In genomic region chrX:1169198-1169597, GRCh38 we compare ENCODE assay signal across 26 cellular contexts. TPM values are rescaled to one million over a fixed set of nuclear protein-coding genes. Genes with fewer than 3 reads are reported as not detected.
DNase-seq lines count a peak whose midpoint lies in the region; FAIRE-seq and TF ChIP-seq lines count a peak whose summit lies in the region.
"Had no signal": no experiment of that assay in that cellular context is flagged by ENCODE, and none has a peak within 500 bp of the region (broad histone marks: within the 10 kb centered on the region; RNA-seq: fewer than 3 reads in every experiment).

No MANE protein-coding gene starts in this region.

- H3K9me2 ChIP-seq in GM23248 (ENCODE audit: insufficient read depth) (no peaks in the 10 kb centered on the region), Karpas-422 (replicated peaks; ENCODE audit: insufficient read depth, low read length) (no peaks in the 10 kb centered on the region)

- TF ChIP-seq POLR2A in H1 (IDR thresholded peaks at IDR 0.05; ENCODE audit: control extremely low read depth in 1 of 2, low read depth in 2 of 2, low read length in 2 of 2) = no peak

- H3K14ac ChIP-seq in H1 (ENCODE audit: insufficient read length) = no peak overlapping the region

- H2BK20ac ChIP-seq in H1 (ENCODE audit: low read length) = 0 out of 2 replicates have a peak overlapping the region, but pooled peaks have one; percentile 61

- no peak overlapping the region for H2BK120ac ChIP-seq in H1 (replicated peaks; ENCODE audit: low read depth, low read length)

- POLR2A ChIA-PET in H1 (lab: Charles Lee; ENCODE audit: partially characterized antibody) = no interaction called here

- no peaks in the 10 kb centered on the region for H3K36me3 Mint-ChIP-seq in activated CD4-positive, alpha-beta T cell treated with anti-CD3 and anti-CD28 coated beads, Interleukin-2, amount 10 ng/mL, durations not matched to agents 24 days and 14 days (ENCODE audit: low read depth)
- H3K36me3 Mint-ChIP-seq: CD14-positive monocyte; CD8-positive, alpha-beta memory T cell had no signal

- H3K23ac ChIP-seq in H1 (ENCODE audit: insufficient read length) = no peak overlapping the region

- H3K79me1 ChIP-seq in H1 (ENCODE audit: low read depth, low read length) = no peaks in the 10 kb centered on the region

- TF ChIP-seq RAD21 in H1 (IDR thresholded peaks at IDR 0.05 in 1 of 2, conservative IDR thresholded peaks at IDR 0.05 in 1 of 2; ENCODE audit: low read depth in 2 of 2, low read length in 2 of 2) = no peak

- peak; percentile 12 for DNase-seq in activated CD4-positive, alpha-beta T cell treated with anti-CD3 and anti-CD28 coated beads, Interleukin-2, amount 10 ng/mL, durations not matched to agents 24 days and 14 days
- DNase-seq in activated CD4-positive, alpha-beta T cell treated with anti-CD3 and anti-CD28 coated beads, Interleukin-2, amount 50 U/mL, for 4 hours = no peak
- DNase-seq in GM23248 (peak; percentile 10), Karpas-422 (peak; percentile 39), H1 (ENCODE audit: low read depth in 1 of 2, low spot score in 2 of 2) (no peak), dedifferentiated amniotic fluid mesenchymal stem cell (ENCODE audit: extremely low spot score) (no peak), H4 (ENCODE audit: low spot score) (no peak), Ammon's horn (ENCODE audit: low spot score) (no peak)
- DNase-seq: BE2C; CD4-positive, alpha-beta T cell; CD8-positive, alpha-beta memory T cell; DMS 273 treated with DMSO at 0.1 percent for 48 hours; DMS53; DMS79 treated with DMSO at 0.1 percent for 48 hours; GF-D8; HCEC 1CT had no signal

- H2AFZ ChIP-seq in GM23248 (no peak overlapping the region), Karpas-422 (ENCODE audit: low read length) (no peak overlapping the region), H1 (ENCODE audit: low read length) (no peak overlapping the region)

- H3K56ac ChIP-seq in H1 (replicated peaks; ENCODE audit: insufficient read length, low read depth, low read length) = no peak overlapping the region

- peaks cover 15% of the 10 kb centered on the region for H3K4me1 Mint-ChIP-seq in activated CD4-positive, alpha-beta T cell treated with anti-CD3 and anti-CD28 coated beads, Interleukin-2, amount 10 ng/mL, durations not matched to agents 24 days and 14 days

- H3K36me3 ChIP-seq in GM23248 (ENCODE audit: low read depth) = no peaks in the 10 kb centered on the region
- no peaks in the 10 kb centered on the region for H3K36me3 ChIP-seq in Karpas-422 (ENCODE audit: insufficient read depth, low read length)
- no peaks in the 10 kb centered on the region for H3K36me3 ChIP-seq in H1 (ENCODE audit: control insufficient read depth in 2 of 4, insufficient read depth in 4 of 4, low read length in 3 of 4)
- H3K36me3 ChIP-seq: BE2C; BLaER1 treated with 17β-estradiol and CSF1 and Interleukin-3, amounts not matched to agents 10 nM and 100 nM had no signal

- no peak overlapping the region for H3K4me3 Mint-ChIP-seq in activated CD4-positive, alpha-beta T cell treated with anti-CD3 and anti-CD28 coated beads, Interleukin-2, amount 10 ng/mL, durations not matched to agents 24 days and 14 days
- H3K4me3 Mint-ChIP-seq: CD14-positive monocyte; CD4-positive, alpha-beta T cell; CD8-positive, alpha-beta memory T cell had no signal

- WGBS in GM23248 (ENCODE audit: low coverage in 1 of 2, low lambda C conversion rate in 2 of 2, missing lambda C conversion rate in 2 of 2), 2 experiments = 41 to 45% methylated on average over 5 to 7 of the region's 7 CpGs
- 71 to 100% methylated on average over 1 to 3 of the region's 7 CpGs for WGBS in H1 (ENCODE audit: extremely low coverage in 1 of 2, insufficient coverage in 1 of 2, insufficient read length in 1 of 2, insufficient replicate concordance in 2 of 2, low coverage in 1 of 2, low lambda C conversion rate in 2 of 2, missing lambda C conversion rate in 1 of 2), 2 experiments

- peak overlapping the region; percentile 84; the same call in 1 of the 2 replicates for H2BK12ac ChIP-seq in H1 (ENCODE audit: low read depth, low read length)

- no peak overlapping the region for H3K4ac ChIP-seq in H1 (replicated peaks; ENCODE audit: insufficient read length, low read depth, low read length)

- peaks cover 1% of the 10 kb centered on the region; the same call in 1 of the 2 replicates for H3K23me2 ChIP-seq in H1 (ENCODE audit: low read depth, low read length)

- no peaks in the 10 kb centered on the region for H3K9me3 ChIP-seq in GM23248 (ENCODE audit: low read depth)
- no peaks in the 10 kb centered on the region for H3K9me3 ChIP-seq in Karpas-422 (ENCODE audit: low read length)
- peaks cover 0 to 3% of the 10 kb centered on the region in 2 experiments; a peak in 1 of 4 replicates for H3K9me3 ChIP-seq in H1 (ENCODE audit: insufficient read depth in 2 of 2, low read depth in 1 of 2, low read length in 1 of 2)
- H3K9me3 ChIP-seq: BE2C; BLaER1 treated with 17β-estradiol and CSF1 and Interleukin-3, amounts not matched to agents 10 nM and 100 nM had no signal

- no peaks in the 10 kb centered on the region for H3F3A ChIP-seq in GM23248 (ENCODE audit: insufficient read depth)

- no peak overlapping the region for H3K27ac Mint-ChIP-seq in activated CD4-positive, alpha-beta T cell treated with anti-CD3 and anti-CD28 coated beads, Interleukin-2, amount 10 ng/mL, durations not matched to agents 24 days and 14 days
- H3K27ac Mint-ChIP-seq: CD14-positive monocyte; CD4-positive, alpha-beta T cell; CD8-positive, alpha-beta memory T cell had no signal

- H3K27ac ChIP-seq in GM23248 = no peak overlapping the region
- no peak overlapping the region for H3K27ac ChIP-seq in Karpas-422 (ENCODE audit: low read length)
- H3K27ac ChIP-seq in H1 (ENCODE audit: low read depth, low read length) = no peak overlapping the region
- H3K27ac ChIP-seq: 22Rv1; BLaER1 treated with 17β-estradiol and CSF1 and Interleukin-3, amounts not matched to agents 10 nM and 100 nM had no signal

- peaks cover 3% of the 10 kb centered on the region for H3K27me3 Mint-ChIP-seq in activated CD4-positive, alpha-beta T cell treated with anti-CD3 and anti-CD28 coated beads, Interleukin-2, amount 10 ng/mL, durations not matched to agents 24 days and 14 days

- H4K91ac ChIP-seq in H1 (replicated peaks; ENCODE audit: insufficient read length, low read length) = no peak overlapping the region

- H4K20me1 ChIP-seq in GM23248 (ENCODE audit: insufficient read depth) = no peaks in the 10 kb centered on the region
- H4K20me1 ChIP-seq in Karpas-422 (ENCODE audit: insufficient read depth, low read depth, low read length) = no peaks in the 10 kb centered on the region
- no peaks in the 10 kb centered on the region for H4K20me1 ChIP-seq in H1 (replicated peaks in 1 of 2; ENCODE audit: control insufficient read depth in 1 of 2, insufficient read depth in 2 of 2, low read length in 2 of 2)
- H4K20me1 ChIP-seq: BLaER1 treated with 17β-estradiol and CSF1 and Interleukin-3, amounts not matched to agents 10 nM and 100 nM had no signal

- FAIRE-seq in H1 (lab: Jason Lieb, UNC) = no peak
- FAIRE-seq: A204.1, D721Med, GM12891, GM18507, H54 had no signal

- TF ChIP-seq EP300 in H1 (IDR thresholded peaks at IDR 0.05; ENCODE audit: borderline replicate concordance in 1 of 2, low read depth in 2 of 2, low read length in 2 of 2) = no peak

- no peak overlapping the region; the same call in 1 of the 2 replicates for H2BK5ac ChIP-seq in H1 (ENCODE audit: low read depth, low read length)

- in situ Hi-C loops in GM23248 (cut with MboI) = no loop called here

- H3K4me2 ChIP-seq in GM23248 (ENCODE audit: unreplicated experiment) = no peak overlapping the region
- no peak overlapping the region for H3K4me2 ChIP-seq in Karpas-422 (ENCODE audit: low read depth, low read length, poor library complexity, severe bottlenecking)
- H3K4me2 ChIP-seq in H1 (ENCODE audit: insufficient read depth in 1 of 2, low read depth in 2 of 2, low read length in 2 of 2) = no peak overlapping the region
- H3K4me2 ChIP-seq: BLaER1 treated with 17β-estradiol and CSF1 and Interleukin-3, amounts not matched to agents 10 nM and 100 nM had no signal

- H3K79me2 ChIP-seq in GM23248 (ENCODE audit: insufficient read depth) (no peaks in the 10 kb centered on the region), Karpas-422 (ENCODE audit: low read length) (no peaks in the 10 kb centered on the region), H1 (ENCODE audit: control insufficient read depth in 1 of 2, insufficient read depth in 2 of 2, low read length in 2 of 2) (no peaks in the 10 kb centered on the region)

- no peak overlapping the region for H3K18ac ChIP-seq in H1 (ENCODE audit: extremely low read depth, low read length)

- CTCF ChIA-PET in H1 (lab: Charles Lee; ENCODE audit: partially characterized antibody) = no interaction called here

- no peak overlapping the region for H3K9ac ChIP-seq in GM23248
- H3K9ac ChIP-seq in Karpas-422 (ENCODE audit: low read length) = no peak overlapping the region
- H3K9ac ChIP-seq in H1 (replicated peaks in 1 of 4; ENCODE audit: extremely low read depth in 1 of 4, low read depth in 3 of 4, low read length in 3 of 4) = no peak overlapping the region
- H3K9ac ChIP-seq: BLaER1 treated with 17β-estradiol and CSF1 and Interleukin-3, amounts not matched to agents 10 nM and 100 nM had no signal

- H3K4me1 ChIP-seq in GM23248 (ENCODE audit: insufficient read depth) (no peaks in the 10 kb centered on the region), Karpas-422 (ENCODE audit: low read length) (no peaks in the 10 kb centered on the region), H1 (replicated peaks in 1 of 4; ENCODE audit: control insufficient read depth in 3 of 4, insufficient read depth in 4 of 4, low read length in 3 of 4) (peaks cover 1 to 11% (median 4%) of the 10 kb centered on the region in 4 experiments; a peak in 4 of 7 replicates)
- H3K4me1 ChIP-seq: BE2C had no signal

- H2BK15ac ChIP-seq in H1 (ENCODE audit: low read length) = no peak overlapping the region

- no peak for TF ChIP-seq CTCF in H1 (IDR thresholded peaks at IDR 0.05; ENCODE audit: control extremely low read depth in 1 of 3, insufficient read depth in 1 of 3, low read depth in 1 of 3, low read length in 3 of 3)

- H3K4me3 ChIP-seq in GM23248 = no peak overlapping the region
- no peak overlapping the region for H3K4me3 ChIP-seq in Karpas-422 (ENCODE audit: low read length)
- no peak overlapping the region for H3K4me3 ChIP-seq in H1 (ENCODE audit: extremely low read depth in 1 of 4, insufficient read depth in 2 of 4, low read depth in 3 of 4, low read length in 4 of 4)
- H3K4me3 ChIP-seq: BLaER1 treated with 17β-estradiol and CSF1 and Interleukin-3, amounts not matched to agents 10 nM and 100 nM had no signal

- H2AK5ac ChIP-seq in H1 (ENCODE audit: low read depth, low read length) = 0 out of 2 replicates have a peak overlapping the region, but pooled peaks have one; percentile 75

- intact Hi-C loops in activated CD4-positive, alpha-beta T cell treated with anti-CD3 and anti-CD28 coated beads, Interleukin-2, amount 10 ng/mL, durations not matched to agents 24 days and 14 days (cut with micrococcal nuclease) = loop anchor here (5.0 to 10.0 kb wide), 4 partner anchors 38 to 597 kb away; no protein-coding TSS in a partner anchor

- H4K5ac ChIP-seq in H1 (ENCODE audit: insufficient read length, low read depth, low read length) = no peak overlapping the region

- no peak overlapping the region for H4K8ac ChIP-seq in H1 (ENCODE audit: extremely low read depth, insufficient read depth, low read length)

- peaks cover 3% of the 10 kb centered on the region for H3K9me3 Mint-ChIP-seq in activated CD4-positive, alpha-beta T cell treated with anti-CD3 and anti-CD28 coated beads, Interleukin-2, amount 10 ng/mL, durations not matched to agents 24 days and 14 days
- H3K9me3 Mint-ChIP-seq: CD4-positive, alpha-beta T cell had no signal

- H3K27me3 ChIP-seq in GM23248 (replicated peaks; ENCODE audit: insufficient read depth) = no peaks in the 10 kb centered on the region
- no peaks in the 10 kb centered on the region for H3K27me3 ChIP-seq in Karpas-422 (ENCODE audit: low read length)
- H3K27me3 ChIP-seq in H1 (replicated peaks in 1 of 4; ENCODE audit: control insufficient read depth in 3 of 4, extremely low read depth in 1 of 4, insufficient read depth in 3 of 4, low read length in 3 of 4) = no peaks in the 10 kb centered on the region
- H3K27me3 ChIP-seq: BE2C; BLaER1 treated with 17β-estradiol and CSF1 and Interleukin-3, amounts not matched to agents 10 nM and 100 nM had no signal

RNA-seq across cellular contexts. Expression of gene CRLF2, which starts 43.3 kb away (rescaled TPM):
- total RNA-seq in activated CD4-positive, alpha-beta T cell treated with anti-CD3 and anti-CD28 coated beads, Interleukin-2, amount 10 ng/mL, durations not matched to agents 24 days and 14 days = 0.95 and 1.5 TPM in 2 replicates
- not detected in 2 replicates for total RNA-seq in GM23248 (2014; rRNA removed; shearing (Covaris generic))
- polyA plus RNA-seq in GM23248 (2016; fragmentation: Nextera tagmentation; extraction: Ambion mirVana) (not detected in 2 replicates), H1 (2011; rRNA removed) (0.06 and 0.08 TPM in 2 replicates)
- total RNA-seq in Karpas-422 (2014; rRNA removed; shearing (Covaris generic); ENCODE audit: low replicate concordance) = not detected in 2 replicates
- not detected in 2 replicates for total RNA-seq in H1 (2021; fragmentation: NEBNext Ultra II Directional; extraction: Animal tissue kit (Norgen Biotek cat#: 25700))
- 0.04 TPM for polyA plus RNA-seq in H1 (2011; cell fraction: cytosol; rRNA removed)
- 0.10 TPM for polyA plus RNA-seq in H1 (2011; cell fraction: nucleus; rRNA removed)
- not detected in 4 replicates for polyA plus RNA-seq in H1 (2012, experiment 1 of 2)
- polyA plus RNA-seq in H1 (2012, experiment 2 of 2) = not detected
- polyA plus RNA-seq in H1 (2013, experiment 1 of 2) = 0.04 TPM
- not detected for polyA plus RNA-seq in H1 (2013, experiment 2 of 2)
- 0.10 TPM in 1 of 2 replicates, not detected in the other for polyA minus RNA-seq in H1 (2011; rRNA and poly(A)+ RNA removed)
- polyA minus RNA-seq in H1 (2011; cell fraction: cytosol; rRNA and poly(A)+ RNA removed) = not detected
- not detected for polyA minus RNA-seq in H1 (2011; cell fraction: nucleus; rRNA and poly(A)+ RNA removed)
- total RNA-seq in H4 (2014; rRNA removed; shearing (Covaris generic)) = not detected in 2 replicates
- total RNA-seq: G401 had no signal
- polyA plus RNA-seq: AG04450; CD8-positive, alpha-beta memory T cell had no signal

Comparison
In these comparisons a context has a peak if more than half of its experiments do, and no peak if none do; other contexts are left out.
1. DNase-seq: peak in activated CD4-positive, alpha-beta T cell treated with anti-CD3 and anti-CD28 coated beads, Interleukin-2, amount 10 ng/mL, durations not matched to agents 24 days and 14 days (single experiment), GM23248 (single experiment) and Karpas-422 (single experiment); none in activated CD4-positive, alpha-beta T cell treated with anti-CD3 and anti-CD28 coated beads, Interleukin-2, amount 50 U/mL, for 4 hours (0 of 2), H1 (0 of 2), dedifferentiated amniotic fluid mesenchymal stem cell (single experiment), H4 (single experiment) and Ammon's horn (single experiment).